23 cellular contexts compared by ENCODE assay signal in the genomic region with DNA sequence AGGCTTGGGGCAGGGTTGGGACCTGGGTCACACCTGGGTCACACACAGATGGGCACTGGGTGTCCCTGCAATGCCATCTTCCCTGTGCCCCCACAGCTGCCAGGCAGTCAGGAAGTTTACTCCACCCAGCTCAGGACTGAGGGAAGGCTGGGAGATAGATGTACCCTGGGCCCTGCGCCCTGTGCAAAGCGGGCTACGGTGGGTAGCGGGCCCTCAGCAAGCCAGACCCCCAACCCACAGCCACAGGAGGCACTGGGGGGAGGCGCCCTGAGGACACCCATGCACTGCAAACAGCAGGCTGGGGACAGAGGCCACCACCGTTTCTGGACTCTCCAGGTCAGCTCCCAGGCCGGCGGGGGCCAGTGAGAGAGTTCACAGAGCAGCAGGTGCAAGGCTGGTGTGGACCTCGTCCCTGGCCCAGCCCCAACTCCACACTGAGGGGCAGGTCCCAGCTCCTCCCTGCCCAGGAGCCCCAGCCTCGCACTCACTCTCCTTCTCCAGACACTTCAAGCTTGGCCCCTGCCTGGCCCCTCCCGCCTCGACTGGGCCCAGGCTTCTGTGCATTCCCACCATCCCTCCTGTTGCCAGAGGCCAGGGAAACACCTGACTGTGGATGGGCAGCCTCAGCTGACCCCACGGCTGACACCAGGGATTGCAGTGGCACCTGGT. TPM values are rescaled to one million over a fixed set of nuclear protein-coding genes. Genes with fewer than 3 reads are reported as not detected.
A peak's percentile ranks its signal among the peaks of the same experiment; 100 is the strongest.
DNase-seq lines count a peak whose midpoint lies in the region; ATAC-seq, FAIRE-seq and TF ChIP-seq lines count a peak whose summit lies in the region.
"Had no signal": no experiment of that assay in that cellular context is flagged by ENCODE, and none has a peak within 500 bp of the region (broad histone marks: within the 10 kb centered on the region; RNA-seq: fewer than 3 reads in every experiment).

No MANE protein-coding gene starts in this region.

- POLR2A ChIA-PET in HepG2 (lab: Yijun Ruan, JAX), result interaction anchor here (0.7 kb wide), 1 partner anchor 22 kb away, joined by 3 read pairs; no protein-coding TSS in a partner anchor

- no peak overlapping the region for H3K4me2 ChIP-seq in HepG2 (ENCODE audit: low read depth, low read length)

- peak; percentile 6; the same call in 2 of the 3 replicates for ATAC-seq in HepG2
- no peak for ATAC-seq in right lobe of liver
- no peak for ATAC-seq in natural killer cell
- ATAC-seq in HG03139 (IDR thresholded peaks at IDR 0.05; ENCODE audit: unreplicated experiment), result no peak
- no peak for ATAC-seq in GM18519 (IDR thresholded peaks at IDR 0.05; ENCODE audit: low FRiP score, unreplicated experiment)
- ATAC-seq in GM19395 (IDR thresholded peaks at IDR 0.05; ENCODE audit: unreplicated experiment), result no peak

- CTCF ChIA-PET in HepG2 (lab: Yijun Ruan, JAX; ENCODE audit: low intra/inter-chr PET ratio, low total read pairs), result no interaction called here

- TF ChIP-seq POLR2A in HepG2 (IDR thresholded peaks at IDR 0.05; ENCODE audit: insufficient read depth in 1 of 2, low read depth in 2 of 2, low read length in 2 of 2) (no peak), right lobe of liver (IDR thresholded peaks at IDR 0.05) (no peak)

- H3K9me3 ChIP-seq in HepG2 (ENCODE audit: low read length), result no peaks in the 10 kb centered on the region
- H3K9me3 ChIP-seq in right lobe of liver, result no peaks in the 10 kb centered on the region
- H3K9me3 ChIP-seq: ascending aorta had no signal

- no CpG with 5 or more reads among the region's 13 CpGs for WGBS in HepG2 (ENCODE audit: low lambda C conversion rate)
- 17% methylated on average over 2 of the region's 13 CpGs for WGBS in right lobe of liver (ENCODE audit: insufficient coverage, low coverage, low lambda C conversion rate, missing lambda C conversion rate)

- DNase-seq in HepG2 (ENCODE audit: low spot score), result no peak
- no peak for DNase-seq in right lobe of liver
- peak; percentile 90 for DNase-seq in chondrocyte (ENCODE audit: low spot score)
- no peak for DNase-seq in natural killer cell
- no peak for DNase-seq in NCI-H82 (lab: John Stamatoyannopoulos, UW)
- DNase-seq: DMS53; hypothalamus; KG1; NCI-H1048; NCI-H2081 treated with DMSO at 0.1 percent for 48 hours; NCI-H510A; nephron progenitor cell; stimulated activated CD4-positive, alpha-beta T cell treated with anti-CD3 and anti-CD28 coated beads, Interleukin-15, amount 100 ng/mL, for 24 hours had no signal

- TF ChIP-seq EP300 in HepG2 (IDR thresholded peaks at IDR 0.05; ENCODE audit: low read depth in 2 of 2, low read length in 2 of 2) (no peak), HepG2 (CRISPR knock-in tag; IDR thresholded peaks at IDR 0.05; ENCODE audit: borderline replicate concordance) (no peak)

- in situ Hi-C loops in HepG2 (cut with HindIII; ENCODE audit: extremely low pct_ligation_motif_present, low pct_unique_long_range_greater_than_20kb), result no loop called here

- no peak overlapping the region for H3K4me3 Mint-ChIP-seq in chondrocyte (ENCODE audit: unreplicated experiment)
- H3K4me3 Mint-ChIP-seq in natural killer cell, result peak overlapping the region; percentile 2
- H3K4me3 Mint-ChIP-seq: nephron progenitor cell had no signal

- H4K20me1 ChIP-seq in HepG2 (ENCODE audit: insufficient read depth, low read length), result peaks cover 35% of the 10 kb centered on the region; the same call in 1 of the 2 replicates

- H3K4me3 ChIP-seq in HepG2 (replicated peaks in 1 of 3; ENCODE audit: insufficient read depth in 1 of 3, low read depth in 2 of 3, low read length in 3 of 3), result no peak overlapping the region
- H3K4me3 ChIP-seq in right lobe of liver, result no peak overlapping the region
- H3K4me3 ChIP-seq: ascending aorta had no signal

- H3K36me3 Mint-ChIP-seq in chondrocyte (ENCODE audit: low read depth) (no peaks in the 10 kb centered on the region), natural killer cell (no peaks in the 10 kb centered on the region)

- H3K27ac Mint-ChIP-seq in chondrocyte (ENCODE audit: unreplicated experiment), result no peak overlapping the region
- peak overlapping the region; percentile 76 to 89 for H3K27ac Mint-ChIP-seq in natural killer cell
- H3K27ac Mint-ChIP-seq: nephron progenitor cell had no signal

- H3K9me3 Mint-ChIP-seq in chondrocyte (ENCODE audit: low read depth) (no peaks in the 10 kb centered on the region), natural killer cell (no peaks in the 10 kb centered on the region)
- H3K9me3 Mint-ChIP-seq: nephron progenitor cell had no signal

- H3K4me1 Mint-ChIP-seq in chondrocyte (ENCODE audit: low read depth), result peaks cover 21% of the 10 kb centered on the region
- H3K4me1 Mint-ChIP-seq in natural killer cell, result peaks cover 10 to 32% of the 10 kb centered on the region in 2 donors
- H3K4me1 Mint-ChIP-seq: nephron progenitor cell had no signal

- H3K27me3 Mint-ChIP-seq in chondrocyte (ENCODE audit: low read depth) (no peaks in the 10 kb centered on the region), natural killer cell (ENCODE audit: low read depth in 2 of 2) (peaks cover 0 to 9% of the 10 kb centered on the region in 2 donors)
- H3K27me3 Mint-ChIP-seq: CD4-positive, alpha-beta memory T cell had no signal

- H3K27me3 ChIP-seq in HepG2 (ENCODE audit: control insufficient read depth in 1 of 2, insufficient read depth in 2 of 2, low read length in 2 of 2) (no peaks in the 10 kb centered on the region), right lobe of liver (no peaks in the 10 kb centered on the region)
- H3K27me3 ChIP-seq: ascending aorta had no signal

- no peaks in the 10 kb centered on the region for H3K79me2 ChIP-seq in HepG2 (ENCODE audit: insufficient read depth, low read length)

- H3K27ac ChIP-seq in HepG2 (ENCODE audit: extremely low read length, insufficient read depth, low read length) (no peak overlapping the region), right lobe of liver (no peak overlapping the region)
- H3K27ac ChIP-seq: ascending aorta had no signal

- FAIRE-seq in HepG2 (lab: Jason Lieb, UNC), result no peak

- no TSS peak for BruUV-seq in HepG2 (replicated peaks; lab: Mats Ljungman, UMichigan)

- intact Hi-C loops in HepG2 (cut with micrococcal nuclease; ENCODE audit: unreplicated experiment), result no loop called here
- intact Hi-C loops in right lobe of liver (cut with DNase I), result no loop called here
- intact Hi-C loops in natural killer cell (cut with micrococcal nuclease), result no loop called here

- TF ChIP-seq CTCF in HepG2 (CRISPR knock-in tag; IDR thresholded peaks at IDR 0.05) (no peak), right lobe of liver (IDR thresholded peaks at IDR 0.05) (no peak), chondrocyte (IDR thresholded peaks at IDR 0.05) (no peak), natural killer cell (IDR thresholded peaks at IDR 0.05) (no peak)

- H3K36me3 ChIP-seq in HepG2 (replicated peaks in 1 of 2; ENCODE audit: control insufficient read depth in 1 of 2, insufficient read depth in 2 of 2, low read length in 2 of 2), result peaks cover 0 to 1% of the 10 kb centered on the region in 2 experiments; a peak in 1 of 5 replicates
- H3K36me3 ChIP-seq in right lobe of liver, result no peaks in the 10 kb centered on the region

- TF ChIP-seq RAD21 in HepG2 (CRISPR knock-in tag; IDR thresholded peaks at IDR 0.05), result no peak

- H2AFZ ChIP-seq in HepG2 (ENCODE audit: low read length), result no peak overlapping the region

- H3K4me1 ChIP-seq in HepG2 (ENCODE audit: insufficient read depth, low read length), result peaks cover 32% of the 10 kb centered on the region
- H3K4me1 ChIP-seq in right lobe of liver, result no peaks in the 10 kb centered on the region

- no peak overlapping the region for H3K9ac ChIP-seq in HepG2 (ENCODE audit: insufficient read depth, low read depth, low read length)

RNA-seq across cellular contexts. Expression of a gene that starts 4.9 kb away (rescaled TPM):
- total RNA-seq in HepG2 (2016; rRNA removed; fragmentation: Illumina TruSeq; extraction: Trizol) (0.95 and 1.8 TPM in 2 replicates), right lobe of liver (10 to 100 TPM in 2 of 6 experiments, 1 to 10 TPM in 2, under 1 TPM in 2; 0.22 to 13.7 (median 4.4) TPM), chondrocyte (6.9 to 12.6 TPM (median 12.1 TPM) in 3 replicates), natural killer cell (10 to 100 TPM; 24.1 to 47.3 (median 38.4) TPM)
- 0.30 and 0.62 TPM in 2 replicates for total RNA-seq in HepG2 (2016; cell fraction: cytosol; rRNA removed; fragmentation: Illumina TruSeq; extraction: Trizol; ENCODE audit: low read depth)
- total RNA-seq in HepG2 (2016; cell fraction: insoluble cytoplasmic fraction; rRNA removed; fragmentation: Illumina TruSeq; extraction: Trizol), result 1.1 and 2.2 TPM in 2 replicates
- total RNA-seq in HepG2 (2016; cell fraction: membrane; rRNA removed; fragmentation: Illumina TruSeq; extraction: Trizol), result 1.2 and 1.3 TPM in 2 replicates
- 1.1 and 1.3 TPM in 2 replicates for total RNA-seq in HepG2 (2016; cell fraction: nucleus; rRNA removed; fragmentation: Illumina TruSeq; extraction: Trizol)
- 8.0 and 15.4 TPM in 2 replicates for polyA plus RNA-seq in HepG2 (2011; rRNA removed)
- polyA plus RNA-seq in HepG2 (2011; cell fraction: cytosol; rRNA removed), result 7.3 and 9.2 TPM in 2 replicates
- 11.7 and 12.2 TPM in 2 replicates for polyA plus RNA-seq in HepG2 (2011; cell fraction: nucleus; rRNA removed)
- polyA plus RNA-seq in HepG2 (2012), result 13.2 and 23.6 TPM in 2 replicates
- 0.49 and 1.5 TPM in 2 replicates for polyA plus RNA-seq in HepG2 (2016; cell fraction: cytosol; fragmentation: Illumina TruSeq; extraction: Trizol; ENCODE audit: low read depth)
- polyA plus RNA-seq in HepG2 (2016; cell fraction: insoluble cytoplasmic fraction; fragmentation: Illumina TruSeq; extraction: Trizol; ENCODE audit: low read depth), result 3.4 and 4.9 TPM in 2 replicates
- 2.0 and 2.8 TPM in 2 replicates for polyA plus RNA-seq in HepG2 (2016; cell fraction: membrane; fragmentation: Illumina TruSeq; extraction: Trizol; ENCODE audit: low read depth)
- polyA plus RNA-seq in HepG2 (2016; cell fraction: nucleus; fragmentation: Illumina TruSeq; extraction: Trizol; ENCODE audit: insufficient read depth, low read depth), result 5.9 and 6.8 TPM in 2 replicates
- 5.4 and 14.1 TPM in 2 replicates for polyA minus RNA-seq in HepG2 (2011; rRNA and poly(A)+ RNA removed; ENCODE audit: low replicate concordance)
- 4.0 and 5.3 TPM in 2 replicates for polyA minus RNA-seq in HepG2 (2011; cell fraction: cytosol; rRNA and poly(A)+ RNA removed)
- polyA minus RNA-seq in HepG2 (2011; cell fraction: nucleus; rRNA and poly(A)+ RNA removed), result 0.90 and 3.0 TPM in 2 replicates

RNA-seq across cellular contexts. Expression of a gene that starts 17.9 kb away (rescaled TPM):
- total RNA-seq in HepG2 (2016; rRNA removed; fragmentation: Illumina TruSeq; extraction: Trizol) (not detected in 2 replicates), right lobe of liver (not detected), chondrocyte (not detected in 3 replicates), natural killer cell (not detected)
- not detected in 2 replicates for total RNA-seq in HepG2 (2016; cell fraction: cytosol; rRNA removed; fragmentation: Illumina TruSeq; extraction: Trizol; ENCODE audit: low read depth)
- total RNA-seq in HepG2 (2016; cell fraction: insoluble cytoplasmic fraction; rRNA removed; fragmentation: Illumina TruSeq; extraction: Trizol), result not detected in 2 replicates
- total RNA-seq in HepG2 (2016; cell fraction: membrane; rRNA removed; fragmentation: Illumina TruSeq; extraction: Trizol), result not detected in 2 replicates
- not detected in 2 replicates for total RNA-seq in HepG2 (2016; cell fraction: nucleus; rRNA removed; fragmentation: Illumina TruSeq; extraction: Trizol)
- polyA plus RNA-seq in HepG2 (2011; rRNA removed), result not detected in 2 replicates
- not detected in 2 replicates for polyA plus RNA-seq in HepG2 (2011; cell fraction: cytosol; rRNA removed)
- polyA plus RNA-seq in HepG2 (2011; cell fraction: nucleus; rRNA removed), result not detected in 2 replicates
- polyA plus RNA-seq in HepG2 (2012), result 0.25 and 0.99 TPM in 2 replicates
- polyA plus RNA-seq in HepG2 (2016; cell fraction: cytosol; fragmentation: Illumina TruSeq; extraction: Trizol; ENCODE audit: low read depth), result not detected in 2 replicates
- not detected in 2 replicates for polyA plus RNA-seq in HepG2 (2016; cell fraction: insoluble cytoplasmic fraction; fragmentation: Illumina TruSeq; extraction: Trizol; ENCODE audit: low read depth)
- not detected in 2 replicates for polyA plus RNA-seq in HepG2 (2016; cell fraction: membrane; fragmentation: Illumina TruSeq; extraction: Trizol; ENCODE audit: low read depth)
- not detected in 2 replicates for polyA plus RNA-seq in HepG2 (2016; cell fraction: nucleus; fragmentation: Illumina TruSeq; extraction: Trizol; ENCODE audit: insufficient read depth, low read depth)
- polyA minus RNA-seq in HepG2 (2011; rRNA and poly(A)+ RNA removed; ENCODE audit: low replicate concordance), result not detected in 2 replicates
- not detected in 2 replicates for polyA minus RNA-seq in HepG2 (2011; cell fraction: cytosol; rRNA and poly(A)+ RNA removed)
- not detected in 2 replicates for polyA minus RNA-seq in HepG2 (2011; cell fraction: nucleus; rRNA and poly(A)+ RNA removed)
- total RNA-seq: ascending aorta; CD4-positive, alpha-beta memory T cell; kidney epithelial cell; mesenteric fat pad; pulmonary artery endothelial cell; temporal lobe had no signal
- polyA plus RNA-seq: AG04450 had no signal

RNA-seq across cellular contexts. Expression of a gene that starts 30.9 kb away (rescaled TPM):
- total RNA-seq in HepG2 (2016; rRNA removed; fragmentation: Illumina TruSeq; extraction: Trizol), result not detected in 2 replicates
- total RNA-seq in HepG2 (2016; cell fraction: cytosol; rRNA removed; fragmentation: Illumina TruSeq; extraction: Trizol; ENCODE audit: low read depth), result not detected in 2 replicates
- total RNA-seq in HepG2 (2016; cell fraction: insoluble cytoplasmic fraction; rRNA removed; fragmentation: Illumina TruSeq; extraction: Trizol), result not detected in 2 replicates
- total RNA-seq in HepG2 (2016; cell fraction: membrane; rRNA removed; fragmentation: Illumina TruSeq; extraction: Trizol), result not detected in 2 replicates
- total RNA-seq in HepG2 (2016; cell fraction: nucleus; rRNA removed; fragmentation: Illumina TruSeq; extraction: Trizol), result not detected in 2 replicates
- not detected in 2 replicates for polyA plus RNA-seq in HepG2 (2011; rRNA removed)
- not detected in 2 replicates for polyA plus RNA-seq in HepG2 (2011; cell fraction: cytosol; rRNA removed)
- polyA plus RNA-seq in HepG2 (2011; cell fraction: nucleus; rRNA removed), result not detected in 2 replicates
- polyA plus RNA-seq in HepG2 (2012), result 0.29 and 0.55 TPM in 2 replicates
- polyA plus RNA-seq in HepG2 (2016; cell fraction: cytosol; fragmentation: Illumina TruSeq; extraction: Trizol; ENCODE audit: low read depth), result not detected in 2 replicates
- polyA plus RNA-seq in HepG2 (2016; cell fraction: insoluble cytoplasmic fraction; fragmentation: Illumina TruSeq; extraction: Trizol; ENCODE audit: low read depth), result not detected in 2 replicates
- not detected in 2 replicates for polyA plus RNA-seq in HepG2 (2016; cell fraction: membrane; fragmentation: Illumina TruSeq; extraction: Trizol; ENCODE audit: low read depth)
- not detected in 2 replicates for polyA plus RNA-seq in HepG2 (2016; cell fraction: nucleus; fragmentation: Illumina TruSeq; extraction: Trizol; ENCODE audit: insufficient read depth, low read depth)
- 0.21 TPM in 1 of 2 replicates, not detected in the other for polyA minus RNA-seq in HepG2 (2011; rRNA and poly(A)+ RNA removed; ENCODE audit: low replicate concordance)
- not detected in 2 replicates for polyA minus RNA-seq in HepG2 (2011; cell fraction: cytosol; rRNA and poly(A)+ RNA removed)
- polyA minus RNA-seq in HepG2 (2011; cell fraction: nucleus; rRNA and poly(A)+ RNA removed), result not detected in 2 replicates
- total RNA-seq in right lobe of liver, result not detected
- total RNA-seq in chondrocyte, result not detected in 3 replicates
- not detected for total RNA-seq in natural killer cell
- total RNA-seq: ascending aorta; CD4-positive, alpha-beta memory T cell; kidney epithelial cell; mesenteric fat pad; pulmonary artery endothelial cell; temporal lobe had no signal
- polyA plus RNA-seq: AG04450; CD4-positive, alpha-beta memory T cell had no signal

RNA-seq across cellular contexts. Expression of a gene that starts 41.1 kb away (rescaled TPM):
- not detected in 2 replicates for total RNA-seq in HepG2 (2016; rRNA removed; fragmentation: Illumina TruSeq; extraction: Trizol)
- not detected in 2 replicates for total RNA-seq in HepG2 (2016; cell fraction: cytosol; rRNA removed; fragmentation: Illumina TruSeq; extraction: Trizol; ENCODE audit: low read depth)
- not detected in 2 replicates for total RNA-seq in HepG2 (2016; cell fraction: insoluble cytoplasmic fraction; rRNA removed; fragmentation: Illumina TruSeq; extraction: Trizol)
- total RNA-seq in HepG2 (2016; cell fraction: membrane; rRNA removed; fragmentation: Illumina TruSeq; extraction: Trizol), result not detected in 2 replicates
- total RNA-seq in HepG2 (2016; cell fraction: nucleus; rRNA removed; fragmentation: Illumina TruSeq; extraction: Trizol), result not detected in 2 replicates
- polyA plus RNA-seq in HepG2 (2011; rRNA removed), result not detected in 2 replicates
- polyA plus RNA-seq in HepG2 (2011; cell fraction: cytosol; rRNA removed), result not detected in 2 replicates
- polyA plus RNA-seq in HepG2 (2011; cell fraction: nucleus; rRNA removed), result not detected in 2 replicates
- polyA plus RNA-seq in HepG2 (2012), result not detected in 2 replicates
- not detected in 2 replicates for polyA plus RNA-seq in HepG2 (2016; cell fraction: cytosol; fragmentation: Illumina TruSeq; extraction: Trizol; ENCODE audit: low read depth)
- polyA plus RNA-seq in HepG2 (2016; cell fraction: insoluble cytoplasmic fraction; fragmentation: Illumina TruSeq; extraction: Trizol; ENCODE audit: low read depth), result not detected in 2 replicates
- polyA plus RNA-seq in HepG2 (2016; cell fraction: membrane; fragmentation: Illumina TruSeq; extraction: Trizol; ENCODE audit: low read depth), result not detected in 2 replicates
- polyA plus RNA-seq in HepG2 (2016; cell fraction: nucleus; fragmentation: Illumina TruSeq; extraction: Trizol; ENCODE audit: insufficient read depth, low read depth), result not detected in 2 replicates
- polyA minus RNA-seq in HepG2 (2011; rRNA and poly(A)+ RNA removed; ENCODE audit: low replicate concordance), result not detected in 2 replicates
- not detected in 2 replicates for polyA minus RNA-seq in HepG2 (2011; cell fraction: cytosol; rRNA and poly(A)+ RNA removed)
- not detected in 2 replicates for polyA minus RNA-seq in HepG2 (2011; cell fraction: nucleus; rRNA and poly(A)+ RNA removed)
- total RNA-seq in right lobe of liver, result not detected
- total RNA-seq in chondrocyte, result not detected in 3 replicates
- total RNA-seq in natural killer cell, result not detected
- total RNA-seq: ascending aorta; CD4-positive, alpha-beta memory T cell; kidney epithelial cell; mesenteric fat pad; pulmonary artery endothelial cell; temporal lobe had no signal
- polyA plus RNA-seq: AG04450; CD4-positive, alpha-beta memory T cell had no signal

RNA-seq across cellular contexts. Expression of a gene that starts 54.8 kb away (rescaled TPM):
- not detected in 2 replicates for total RNA-seq in HepG2 (2016; rRNA removed; fragmentation: Illumina TruSeq; extraction: Trizol)
- not detected in 2 replicates for total RNA-seq in HepG2 (2016; cell fraction: cytosol; rRNA removed; fragmentation: Illumina TruSeq; extraction: Trizol; ENCODE audit: low read depth)
- total RNA-seq in HepG2 (2016; cell fraction: insoluble cytoplasmic fraction; rRNA removed; fragmentation: Illumina TruSeq; extraction: Trizol), result not detected in 2 replicates
- not detected in 2 replicates for total RNA-seq in HepG2 (2016; cell fraction: membrane; rRNA removed; fragmentation: Illumina TruSeq; extraction: Trizol)
- not detected in 2 replicates for total RNA-seq in HepG2 (2016; cell fraction: nucleus; rRNA removed; fragmentation: Illumina TruSeq; extraction: Trizol)
- not detected in 2 replicates for polyA plus RNA-seq in HepG2 (2011; rRNA removed)
- polyA plus RNA-seq in HepG2 (2011; cell fraction: cytosol; rRNA removed), result not detected in 2 replicates
- 0.16 TPM in 1 of 2 replicates, not detected in the other for polyA plus RNA-seq in HepG2 (2011; cell fraction: nucleus; rRNA removed)
- not detected in 2 replicates for polyA plus RNA-seq in HepG2 (2012)
- not detected in 2 replicates for polyA plus RNA-seq in HepG2 (2016; cell fraction: cytosol; fragmentation: Illumina TruSeq; extraction: Trizol; ENCODE audit: low read depth)
- polyA plus RNA-seq in HepG2 (2016; cell fraction: insoluble cytoplasmic fraction; fragmentation: Illumina TruSeq; extraction: Trizol; ENCODE audit: low read depth), result not detected in 2 replicates
- polyA plus RNA-seq in HepG2 (2016; cell fraction: membrane; fragmentation: Illumina TruSeq; extraction: Trizol; ENCODE audit: low read depth), result not detected in 2 replicates
- not detected in 2 replicates for polyA plus RNA-seq in HepG2 (2016; cell fraction: nucleus; fragmentation: Illumina TruSeq; extraction: Trizol; ENCODE audit: insufficient read depth, low read depth)
- polyA minus RNA-seq in HepG2 (2011; rRNA and poly(A)+ RNA removed; ENCODE audit: low replicate concordance), result not detected in 2 replicates
- not detected in 2 replicates for polyA minus RNA-seq in HepG2 (2011; cell fraction: cytosol; rRNA and poly(A)+ RNA removed)
- polyA minus RNA-seq in HepG2 (2011; cell fraction: nucleus; rRNA and poly(A)+ RNA removed), result not detected in 2 replicates
- not detected for total RNA-seq in right lobe of liver
- total RNA-seq in chondrocyte, result not detected in 3 replicates
- total RNA-seq in natural killer cell, result not detected
- total RNA-seq: ascending aorta; CD4-positive, alpha-beta memory T cell; kidney epithelial cell; mesenteric fat pad; pulmonary artery endothelial cell had no signal
- polyA plus RNA-seq: AG04450; CD4-positive, alpha-beta memory T cell had no signal
